Comparison of ENCODE assay signal across 15 cellular contexts in genomic region chr1:246165826-246166709, GRCh38.
DNase-seq lines count a peak whose midpoint lies in the region; ATAC-seq and TF ChIP-seq lines count a peak whose summit lies in the region.
"Had no signal": no experiment of that assay in that cellular context is flagged by ENCODE, and none has a peak within 500 bp of the region (broad histone marks: within the 10 kb centered on the region; RNA-seq: fewer than 3 reads in every experiment).

No MANE protein-coding gene starts in this region.

- H3K9me3 ChIP-seq in parathyroid adenoma (ENCODE audit: control insufficient read depth, low read length) (no peaks in the 10 kb centered on the region), SJCRH30 (replicated peaks) (no peaks in the 10 kb centered on the region)
- H3K9me3 ChIP-seq: BLaER1 had no signal

- no peaks in the 10 kb centered on the region for H3K9me3 Mint-ChIP-seq in WTC11
- H3K9me3 Mint-ChIP-seq: IgD-negative memory B cell had no signal

- H3K4me1 ChIP-seq in parathyroid adenoma (no peaks in the 10 kb centered on the region), SJCRH30 (no peaks in the 10 kb centered on the region)
- H3K4me1 ChIP-seq: BLaER1 had no signal

- H3K27me3 Mint-ChIP-seq in WTC11 (ENCODE audit: low read depth) = no peaks in the 10 kb centered on the region
- H3K27me3 Mint-ChIP-seq: IgD-negative memory B cell had no signal

- H3K36me3 ChIP-seq in parathyroid adenoma (ENCODE audit: control insufficient read depth, insufficient read depth, low read length) = no peaks in the 10 kb centered on the region
- H3K36me3 ChIP-seq in SJCRH30 = no peaks in the 10 kb centered on the region
- H3K36me3 ChIP-seq: BLaER1 had no signal

- H3K27ac ChIP-seq in parathyroid adenoma (no peak overlapping the region), SJCRH30 (no peak overlapping the region)
- H3K27ac ChIP-seq: BLaER1 had no signal

- DNase-seq in DMS79 treated with DMSO at 0.1 percent for 48 hours (lab: John Stamatoyannopoulos, UW) (peak; percentile 92), NCI-H2029 treated with DMSO at 0.1 percent for 48 hours (lab: John Stamatoyannopoulos, UW) (peak; percentile 77), WTC11 (ENCODE audit: low spot score) (no peak), SJCRH30 (no peak), GM10266 (ENCODE audit: extremely low spot score) (no peak), A172 (ENCODE audit: low spot score) (no peak)
- DNase-seq: midbrain; NCI-H82; stimulated activated CD4-positive, alpha-beta T cell treated with anti-CD3 and anti-CD28 coated beads, Interleukin-4, amount 100 ng/mL, for 1 hour; stimulated activated naive CD8-positive, alpha-beta T cell treated with anti-CD3 and anti-CD28 coated beads, Interleukin-15, Interleukin-2, amounts not matched to agents 100 U/mL and 50 U/mL, for 24 hours had no signal

- H3K27ac Mint-ChIP-seq in WTC11 = 0 out of 2 replicates have a peak overlapping the region, but pooled peaks have one; percentile 38
- H3K27ac Mint-ChIP-seq: IgD-negative memory B cell had no signal

- H3K4me3 ChIP-seq in parathyroid adenoma (ENCODE audit: low read depth, low read length) (peak overlapping the region; percentile 9), SJCRH30 (no peak overlapping the region)
- H3K4me3 ChIP-seq: BLaER1 had no signal

- TF ChIP-seq CTCF in WTC11 (IDR thresholded peaks at IDR 0.05) (no peak), parathyroid adenoma (IDR thresholded peaks at IDR 0.05) (no peak), GM10266 (IDR thresholded peaks at IDR 0.05; ENCODE audit: control insufficient read depth, insufficient read depth, low read depth, missing control alignments) (no peak)

- no peak overlapping the region for H3K4me3 Mint-ChIP-seq in WTC11
- H3K4me3 Mint-ChIP-seq: IgD-negative memory B cell had no signal

- no peaks in the 10 kb centered on the region for H3K36me3 Mint-ChIP-seq in WTC11

- H2AFZ ChIP-seq in parathyroid adenoma = no peak overlapping the region

- H3K79me2 ChIP-seq in parathyroid adenoma = no peaks in the 10 kb centered on the region

- H3K27me3 ChIP-seq in parathyroid adenoma (ENCODE audit: control insufficient read depth, insufficient read depth, low read length) (no peaks in the 10 kb centered on the region), SJCRH30 (no peaks in the 10 kb centered on the region)
- H3K27me3 ChIP-seq: BLaER1 had no signal

- H3K4me2 ChIP-seq in parathyroid adenoma (ENCODE audit: low read length) = peak overlapping the region; percentile 37
- H3K4me2 ChIP-seq: BLaER1 had no signal

- POLR2A ChIA-PET in WTC11 (lab: Charles Lee) = no interaction called here

- no peak for ATAC-seq in WTC11
- no peak for ATAC-seq in HG03196 (IDR thresholded peaks at IDR 0.05; ENCODE audit: unreplicated experiment)
- ATAC-seq: SK-N-SH treated with all-trans-retinoic acid at 6 μM for 48 hours; stimulated activated naive CD8-positive, alpha-beta T cell treated with anti-CD3 and anti-CD28 coated beads, Interleukin-15, Interleukin-2, amounts not matched to agents 100 U/mL and 50 U/mL, for 24 hours had no signal

- no peak overlapping the region for H3K9ac ChIP-seq in parathyroid adenoma
- H3K9ac ChIP-seq: BLaER1 had no signal

- CTCF ChIA-PET in WTC11 (lab: Charles Lee) = no interaction called here

- peaks cover 11% of the 10 kb centered on the region for H3K4me1 Mint-ChIP-seq in WTC11
- H3K4me1 Mint-ChIP-seq: IgD-negative memory B cell had no signal

TF ChIP-seq in WTC11, 78 proteins besides CTCF, POLR2A, EP300 and RAD21:
- no peak for TF ChIP-seq CDX4 (CRISPR knock-in tag; IDR thresholded peaks at IDR 0.05; ENCODE audit: borderline replicate concordance)

Comparison
In these comparisons a context has a peak if more than half of its experiments do, and no peak if none do; other contexts are left out.
1. DNase-seq: peak in DMS79 treated with DMSO at 0.1 percent for 48 hours (single experiment) and NCI-H2029 treated with DMSO at 0.1 percent for 48 hours (single experiment); none in WTC11 (single experiment), SJCRH30 (0 of 2), GM10266 (single experiment) and A172 (single experiment).